In genomic region chr2:65786765-65787164, GRCh38 we compare ENCODE assay signal across 10 cellular contexts.
"Had no signal": no experiment of that assay in that cellular context is flagged by ENCODE, and none has a peak within 500 bp of the region (broad histone marks: within the 10 kb centered on the region; RNA-seq: fewer than 3 reads in every experiment).

No MANE protein-coding gene starts in this region.

- H3K4me1 ChIP-seq: HAP-1 had no signal

- ATAC-seq: HCT116 had no signal

- FAIRE-seq: HTR-8/SVneo had no signal

- H3K9ac ChIP-seq: GM23248, KMS-11 had no signal

- DNase-seq: GM23248, GOT3, H7, HFFc6, Karpas-422, KBM-7 had no signal

- H3K9me3 ChIP-seq: HAP-1 had no signal

- H3K4me2 ChIP-seq: KMS-11 had no signal

- H3K36me3 ChIP-seq: HAP-1 had no signal

- H3K27ac ChIP-seq: GM23248, KMS-11 had no signal

- H3K4me3 ChIP-seq: GM23248, HAP-1 had no signal
